In the genomic region with DNA sequence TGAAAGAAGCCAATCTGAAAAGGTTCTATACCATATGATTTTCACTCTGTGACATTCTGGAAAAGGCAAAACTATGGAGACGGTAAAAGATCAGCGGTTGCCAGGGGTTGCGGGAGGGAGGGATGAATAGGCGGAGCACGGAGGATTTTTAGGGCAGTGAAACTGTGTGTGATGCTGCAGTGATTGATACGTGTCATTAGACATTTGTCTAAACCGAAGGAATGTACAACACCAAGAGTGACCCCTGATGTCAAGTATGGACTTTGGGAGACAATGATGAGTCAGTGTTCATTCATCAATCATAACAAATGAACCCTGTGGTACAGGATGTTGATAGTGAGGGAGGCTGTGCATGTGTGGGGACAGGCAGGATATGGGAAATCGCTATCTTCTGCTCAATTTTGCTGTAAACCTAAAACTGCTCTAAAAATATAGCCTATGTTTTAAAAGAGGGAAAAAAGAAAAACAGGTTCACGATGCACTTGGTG, we compare ENCODE assay signal across 2 cellular contexts.
TF ChIP-seq lines count a peak whose summit lies in the region.

No MANE protein-coding gene starts in this region.

TF ChIP-seq in IMR-90, 13 proteins besides CTCF, POLR2A, EP300 and RAD21:
- TF ChIP-seq CHD1 (IDR thresholded peaks at IDR 0.05; ENCODE audit: low read depth, low read length) = no peak; the same call in 1 of the 2 replicates
- TF ChIP-seq MXI1 (IDR thresholded peaks at IDR 0.05; ENCODE audit: borderline replicate concordance, low read depth, low read length) = no peak
- no peak for TF ChIP-seq MAZ (IDR thresholded peaks at IDR 0.05; ENCODE audit: borderline replicate concordance, low read depth, low read length)
- TF ChIP-seq RCOR1 (IDR thresholded peaks at IDR 0.05; ENCODE audit: insufficient replicate concordance, low read length) = no peak
- no peak for TF ChIP-seq RFX5 (IDR thresholded peaks at IDR 0.05; ENCODE audit: low read depth, low read length)
- TF ChIP-seq FOS (IDR thresholded peaks at IDR 0.05; ENCODE audit: low read depth, low read length) = peak; percentile 67
- peak; percentile 23; the same call in 1 of the 2 replicates for TF ChIP-seq MAFK (IDR thresholded peaks at IDR 0.05; ENCODE audit: low read depth, low read length)
- TF ChIP-seq BHLHE40 (IDR thresholded peaks at IDR 0.05; ENCODE audit: low read depth, low read length) = peak; percentile 44
- TF ChIP-seq, protein P1, sequence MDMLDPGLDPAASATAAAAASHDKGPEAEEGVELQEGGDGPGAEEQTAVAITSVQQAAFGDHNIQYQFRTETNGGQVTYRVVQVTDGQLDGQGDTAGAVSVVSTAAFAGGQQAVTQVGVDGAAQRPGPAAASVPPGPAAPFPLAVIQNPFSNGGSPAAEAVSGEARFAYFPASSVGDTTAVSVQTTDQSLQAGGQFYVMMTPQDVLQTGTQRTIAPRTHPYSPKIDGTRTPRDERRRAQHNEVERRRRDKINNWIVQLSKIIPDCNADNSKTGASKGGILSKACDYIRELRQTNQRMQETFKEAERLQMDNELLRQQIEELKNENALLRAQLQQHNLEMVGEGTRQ (IDR thresholded peaks at IDR 0.05; ENCODE audit: low read depth, low read length) = no peak

TF ChIP-seq in K562, 482 proteins besides CTCF, POLR2A, EP300 and RAD21 (continues in another document):
- no peak for TF ChIP-seq SMAD4 (CRISPR knock-in tag; conservative IDR thresholded peaks at IDR 0.05)
- no peak for TF ChIP-seq NR2C2 (CRISPR knock-in tag; IDR thresholded peaks at IDR 0.05)
- TF ChIP-seq NR2C2 (tag; IDR thresholded peaks at IDR 0.05) = peak; percentile 62
- TF ChIP-seq JUND (IDR thresholded peaks at IDR 0.05; ENCODE audit: borderline replicate concordance, low read depth, low read length) = peak; percentile 85
- TF ChIP-seq JUND (tag; IDR thresholded peaks at IDR 0.05; ENCODE audit: borderline replicate concordance, low read depth, low read length) = peak; percentile 83; the same call in 2 of the 3 replicates
- TF ChIP-seq SAFB (IDR thresholded peaks at IDR 0.05; ENCODE audit: borderline replicate concordance, low read depth, low read length) = no peak
- TF ChIP-seq NR4A1 (CRISPR knock-in tag; IDR thresholded peaks at IDR 0.05) = no peak
- TF ChIP-seq NR4A1 (tag; IDR thresholded peaks at IDR 0.05) = no peak
- TF ChIP-seq, protein P2, sequence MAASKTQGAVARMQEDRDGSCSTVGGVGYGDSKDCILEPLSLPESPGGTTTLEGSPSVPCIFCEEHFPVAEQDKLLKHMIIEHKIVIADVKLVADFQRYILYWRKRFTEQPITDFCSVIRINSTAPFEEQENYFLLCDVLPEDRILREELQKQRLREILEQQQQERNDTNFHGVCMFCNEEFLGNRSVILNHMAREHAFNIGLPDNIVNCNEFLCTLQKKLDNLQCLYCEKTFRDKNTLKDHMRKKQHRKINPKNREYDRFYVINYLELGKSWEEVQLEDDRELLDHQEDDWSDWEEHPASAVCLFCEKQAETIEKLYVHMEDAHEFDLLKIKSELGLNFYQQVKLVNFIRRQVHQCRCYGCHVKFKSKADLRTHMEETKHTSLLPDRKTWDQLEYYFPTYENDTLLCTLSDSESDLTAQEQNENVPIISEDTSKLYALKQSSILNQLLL (CRISPR knock-in tag; IDR thresholded peaks at IDR 0.05; ENCODE audit: borderline replicate concordance) = no peak
- peak; percentile 75 for TF ChIP-seq CTBP1 (IDR thresholded peaks at IDR 0.05; ENCODE audit: borderline replicate concordance)
- TF ChIP-seq RFX1 (IDR thresholded peaks at IDR 0.05) = peak; percentile 46
- no peak for TF ChIP-seq ZNF232 (CRISPR knock-in tag; IDR thresholded peaks at IDR 0.05)
- peak; percentile 69 for TF ChIP-seq ARID1B (IDR thresholded peaks at IDR 0.05)
- TF ChIP-seq, protein P3, sequence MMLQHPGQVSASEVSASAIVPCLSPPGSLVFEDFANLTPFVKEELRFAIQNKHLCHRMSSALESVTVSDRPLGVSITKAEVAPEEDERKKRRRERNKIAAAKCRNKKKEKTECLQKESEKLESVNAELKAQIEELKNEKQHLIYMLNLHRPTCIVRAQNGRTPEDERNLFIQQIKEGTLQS (IDR thresholded peaks at IDR 0.05) = peak; percentile 79
- TF ChIP-seq, protein P3 (CRISPR knock-in tag; conservative IDR thresholded peaks at IDR 0.05) = no peak
- TF ChIP-seq MAFF (IDR thresholded peaks at IDR 0.05; ENCODE audit: low read length) = peak; percentile 49; the same call in 1 of the 2 replicates
- TF ChIP-seq POLR3A (IDR thresholded peaks at IDR 0.05; ENCODE audit: borderline replicate concordance, extremely low read depth, insufficient read depth, insufficient read length) = no peak
- TF ChIP-seq C11orf30 (IDR thresholded peaks at IDR 0.05; ENCODE audit: low read depth) = peak; percentile 82
- TF ChIP-seq, protein P4, sequence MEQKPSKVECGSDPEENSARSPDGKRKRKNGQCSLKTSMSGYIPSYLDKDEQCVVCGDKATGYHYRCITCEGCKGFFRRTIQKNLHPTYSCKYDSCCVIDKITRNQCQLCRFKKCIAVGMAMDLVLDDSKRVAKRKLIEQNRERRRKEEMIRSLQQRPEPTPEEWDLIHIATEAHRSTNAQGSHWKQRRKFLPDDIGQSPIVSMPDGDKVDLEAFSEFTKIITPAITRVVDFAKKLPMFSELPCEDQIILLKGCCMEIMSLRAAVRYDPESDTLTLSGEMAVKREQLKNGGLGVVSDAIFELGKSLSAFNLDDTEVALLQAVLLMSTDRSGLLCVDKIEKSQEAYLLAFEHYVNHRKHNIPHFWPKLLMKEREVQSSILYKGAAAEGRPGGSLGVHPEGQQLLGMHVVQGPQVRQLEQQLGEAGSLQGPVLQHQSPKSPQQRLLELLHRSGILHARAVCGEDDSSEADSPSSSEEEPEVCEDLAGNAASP (IDR thresholded peaks at IDR 0.05) = no peak
- TF ChIP-seq BRD9 (IDR thresholded peaks at IDR 0.05; ENCODE audit: low read depth, partially characterized antibody) = no peak
- no peak for TF ChIP-seq DIDO1 (tag; IDR thresholded peaks at IDR 0.05; ENCODE audit: low read depth)
- TF ChIP-seq ZEB2 (IDR thresholded peaks at IDR 0.05) = peak; percentile 43; the same call in 1 of the 2 replicates
- TF ChIP-seq ZBTB17 (CRISPR knock-in tag; IDR thresholded peaks at IDR 0.05) = no peak
- TF ChIP-seq ZNF384 (IDR thresholded peaks at IDR 0.05; ENCODE audit: low read depth, low read length) = no peak
- 0 out of 2 replicates have a peak, but pooled peaks have one; percentile 22 for TF ChIP-seq ZNF263 (CRISPR knock-in tag; IDR thresholded peaks at IDR 0.05; ENCODE audit: borderline replicate concordance)
- TF ChIP-seq, protein P5, sequence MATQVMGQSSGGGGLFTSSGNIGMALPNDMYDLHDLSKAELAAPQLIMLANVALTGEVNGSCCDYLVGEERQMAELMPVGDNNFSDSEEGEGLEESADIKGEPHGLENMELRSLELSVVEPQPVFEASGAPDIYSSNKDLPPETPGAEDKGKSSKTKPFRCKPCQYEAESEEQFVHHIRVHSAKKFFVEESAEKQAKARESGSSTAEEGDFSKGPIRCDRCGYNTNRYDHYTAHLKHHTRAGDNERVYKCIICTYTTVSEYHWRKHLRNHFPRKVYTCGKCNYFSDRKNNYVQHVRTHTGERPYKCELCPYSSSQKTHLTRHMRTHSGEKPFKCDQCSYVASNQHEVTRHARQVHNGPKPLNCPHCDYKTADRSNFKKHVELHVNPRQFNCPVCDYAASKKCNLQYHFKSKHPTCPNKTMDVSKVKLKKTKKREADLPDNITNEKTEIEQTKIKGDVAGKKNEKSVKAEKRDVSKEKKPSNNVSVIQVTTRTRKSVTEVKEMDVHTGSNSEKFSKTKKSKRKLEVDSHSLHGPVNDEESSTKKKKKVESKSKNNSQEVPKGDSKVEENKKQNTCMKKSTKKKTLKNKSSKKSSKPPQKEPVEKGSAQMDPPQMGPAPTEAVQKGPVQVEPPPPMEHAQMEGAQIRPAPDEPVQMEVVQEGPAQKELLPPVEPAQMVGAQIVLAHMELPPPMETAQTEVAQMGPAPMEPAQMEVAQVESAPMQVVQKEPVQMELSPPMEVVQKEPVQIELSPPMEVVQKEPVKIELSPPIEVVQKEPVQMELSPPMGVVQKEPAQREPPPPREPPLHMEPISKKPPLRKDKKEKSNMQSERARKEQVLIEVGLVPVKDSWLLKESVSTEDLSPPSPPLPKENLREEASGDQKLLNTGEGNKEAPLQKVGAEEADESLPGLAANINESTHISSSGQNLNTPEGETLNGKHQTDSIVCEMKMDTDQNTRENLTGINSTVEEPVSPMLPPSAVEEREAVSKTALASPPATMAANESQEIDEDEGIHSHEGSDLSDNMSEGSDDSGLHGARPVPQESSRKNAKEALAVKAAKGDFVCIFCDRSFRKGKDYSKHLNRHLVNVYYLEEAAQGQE (CRISPR knock-in tag; IDR thresholded peaks at IDR 0.05; ENCODE audit: low read depth) = no peak
- TF ChIP-seq, protein P6, sequence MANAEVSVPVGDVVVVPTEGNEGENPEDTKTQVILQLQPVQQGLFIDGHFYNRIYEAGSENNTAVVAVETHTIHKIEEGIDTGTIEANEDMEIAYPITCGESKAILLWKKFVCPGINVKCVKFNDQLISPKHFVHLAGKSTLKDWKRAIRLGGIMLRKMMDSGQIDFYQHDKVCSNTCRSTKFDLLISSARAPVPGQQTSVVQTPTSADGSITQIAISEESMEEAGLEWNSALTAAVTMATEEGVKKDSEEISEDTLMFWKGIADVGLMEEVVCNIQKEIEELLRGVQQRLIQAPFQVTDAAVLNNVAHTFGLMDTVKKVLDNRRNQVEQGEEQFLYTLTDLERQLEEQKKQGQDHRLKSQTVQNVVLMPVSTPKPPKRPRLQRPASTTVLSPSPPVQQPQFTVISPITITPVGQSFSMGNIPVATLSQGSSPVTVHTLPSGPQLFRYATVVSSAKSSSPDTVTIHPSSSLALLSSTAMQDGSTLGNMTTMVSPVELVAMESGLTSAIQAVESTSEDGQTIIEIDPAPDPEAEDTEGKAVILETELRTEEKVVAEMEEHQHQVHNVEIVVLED (CRISPR knock-in tag; IDR thresholded peaks at IDR 0.05) = no peak
- TF ChIP-seq, protein P7, sequence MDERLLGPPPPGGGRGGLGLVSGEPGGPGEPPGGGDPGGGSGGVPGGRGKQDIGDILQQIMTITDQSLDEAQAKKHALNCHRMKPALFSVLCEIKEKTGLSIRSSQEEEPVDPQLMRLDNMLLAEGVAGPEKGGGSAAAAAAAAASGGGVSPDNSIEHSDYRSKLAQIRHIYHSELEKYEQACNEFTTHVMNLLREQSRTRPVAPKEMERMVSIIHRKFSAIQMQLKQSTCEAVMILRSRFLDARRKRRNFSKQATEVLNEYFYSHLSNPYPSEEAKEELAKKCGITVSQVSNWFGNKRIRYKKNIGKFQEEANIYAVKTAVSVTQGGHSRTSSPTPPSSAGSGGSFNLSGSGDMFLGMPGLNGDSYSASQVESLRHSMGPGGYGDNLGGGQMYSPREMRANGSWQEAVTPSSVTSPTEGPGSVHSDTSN (CRISPR knock-in tag; IDR thresholded peaks at IDR 0.05; ENCODE audit: low read depth) = 0 out of 2 replicates have a peak, but pooled peaks have one; percentile 14
- TF ChIP-seq, protein P7 (tag; conservative IDR thresholded peaks at IDR 0.05; ENCODE audit: low read depth) = peak; percentile 95
- peak; percentile 80 for TF ChIP-seq FOSL1 (tag; conservative IDR thresholded peaks at IDR 0.05)
- TF ChIP-seq, protein P8, sequence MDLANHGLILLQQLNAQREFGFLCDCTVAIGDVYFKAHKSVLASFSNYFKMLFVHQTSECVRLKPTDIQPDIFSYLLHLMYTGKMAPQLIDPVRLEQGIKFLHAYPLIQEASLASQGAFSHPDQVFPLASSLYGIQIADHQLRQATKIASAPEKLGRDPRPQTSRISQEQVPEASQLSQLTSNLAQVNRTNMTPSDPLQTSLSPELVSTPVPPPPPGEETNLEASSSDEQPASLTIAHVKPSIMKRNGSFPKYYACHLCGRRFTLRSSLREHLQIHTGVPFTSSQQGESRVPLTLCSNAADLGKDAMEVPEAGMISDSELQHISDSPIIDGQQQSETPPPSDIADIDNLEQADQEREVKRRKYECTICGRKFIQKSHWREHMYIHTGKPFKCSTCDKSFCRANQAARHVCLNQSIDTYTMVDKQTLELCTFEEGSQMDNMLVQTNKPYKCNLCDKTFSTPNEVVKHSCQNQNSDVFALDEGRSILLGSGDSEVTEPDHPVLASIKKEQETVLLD (IDR thresholded peaks at IDR 0.05) = no peak
- TF ChIP-seq, protein P9, sequence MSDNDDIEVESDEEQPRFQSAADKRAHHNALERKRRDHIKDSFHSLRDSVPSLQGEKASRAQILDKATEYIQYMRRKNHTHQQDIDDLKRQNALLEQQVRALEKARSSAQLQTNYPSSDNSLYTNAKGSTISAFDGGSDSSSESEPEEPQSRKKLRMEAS (CRISPR knock-in tag; IDR thresholded peaks at IDR 0.05) = no peak
- TF ChIP-seq, protein P10, sequence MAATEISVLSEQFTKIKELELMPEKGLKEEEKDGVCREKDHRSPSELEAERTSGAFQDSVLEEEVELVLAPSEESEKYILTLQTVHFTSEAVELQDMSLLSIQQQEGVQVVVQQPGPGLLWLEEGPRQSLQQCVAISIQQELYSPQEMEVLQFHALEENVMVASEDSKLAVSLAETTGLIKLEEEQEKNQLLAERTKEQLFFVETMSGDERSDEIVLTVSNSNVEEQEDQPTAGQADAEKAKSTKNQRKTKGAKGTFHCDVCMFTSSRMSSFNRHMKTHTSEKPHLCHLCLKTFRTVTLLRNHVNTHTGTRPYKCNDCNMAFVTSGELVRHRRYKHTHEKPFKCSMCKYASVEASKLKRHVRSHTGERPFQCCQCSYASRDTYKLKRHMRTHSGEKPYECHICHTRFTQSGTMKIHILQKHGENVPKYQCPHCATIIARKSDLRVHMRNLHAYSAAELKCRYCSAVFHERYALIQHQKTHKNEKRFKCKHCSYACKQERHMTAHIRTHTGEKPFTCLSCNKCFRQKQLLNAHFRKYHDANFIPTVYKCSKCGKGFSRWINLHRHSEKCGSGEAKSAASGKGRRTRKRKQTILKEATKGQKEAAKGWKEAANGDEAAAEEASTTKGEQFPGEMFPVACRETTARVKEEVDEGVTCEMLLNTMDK (IDR thresholded peaks at IDR 0.05; ENCODE audit: borderline replicate concordance, insufficient read depth, low read depth, low read length, poor library complexity, severe bottlenecking) = no peak
- TF ChIP-seq, protein P11, sequence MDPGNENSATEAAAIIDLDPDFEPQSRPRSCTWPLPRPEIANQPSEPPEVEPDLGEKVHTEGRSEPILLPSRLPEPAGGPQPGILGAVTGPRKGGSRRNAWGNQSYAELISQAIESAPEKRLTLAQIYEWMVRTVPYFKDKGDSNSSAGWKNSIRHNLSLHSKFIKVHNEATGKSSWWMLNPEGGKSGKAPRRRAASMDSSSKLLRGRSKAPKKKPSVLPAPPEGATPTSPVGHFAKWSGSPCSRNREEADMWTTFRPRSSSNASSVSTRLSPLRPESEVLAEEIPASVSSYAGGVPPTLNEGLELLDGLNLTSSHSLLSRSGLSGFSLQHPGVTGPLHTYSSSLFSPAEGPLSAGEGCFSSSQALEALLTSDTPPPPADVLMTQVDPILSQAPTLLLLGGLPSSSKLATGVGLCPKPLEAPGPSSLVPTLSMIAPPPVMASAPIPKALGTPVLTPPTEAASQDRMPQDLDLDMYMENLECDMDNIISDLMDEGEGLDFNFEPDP (CRISPR knock-in tag; IDR thresholded peaks at IDR 0.05) = no peak
- peak; percentile 54 for TF ChIP-seq TCF3 (CRISPR knock-in tag; IDR thresholded peaks at IDR 0.05)
- TF ChIP-seq ZC3H11A (IDR thresholded peaks at IDR 0.05; ENCODE audit: low read depth, low read length) = no peak
